In the genomic region with DNA sequence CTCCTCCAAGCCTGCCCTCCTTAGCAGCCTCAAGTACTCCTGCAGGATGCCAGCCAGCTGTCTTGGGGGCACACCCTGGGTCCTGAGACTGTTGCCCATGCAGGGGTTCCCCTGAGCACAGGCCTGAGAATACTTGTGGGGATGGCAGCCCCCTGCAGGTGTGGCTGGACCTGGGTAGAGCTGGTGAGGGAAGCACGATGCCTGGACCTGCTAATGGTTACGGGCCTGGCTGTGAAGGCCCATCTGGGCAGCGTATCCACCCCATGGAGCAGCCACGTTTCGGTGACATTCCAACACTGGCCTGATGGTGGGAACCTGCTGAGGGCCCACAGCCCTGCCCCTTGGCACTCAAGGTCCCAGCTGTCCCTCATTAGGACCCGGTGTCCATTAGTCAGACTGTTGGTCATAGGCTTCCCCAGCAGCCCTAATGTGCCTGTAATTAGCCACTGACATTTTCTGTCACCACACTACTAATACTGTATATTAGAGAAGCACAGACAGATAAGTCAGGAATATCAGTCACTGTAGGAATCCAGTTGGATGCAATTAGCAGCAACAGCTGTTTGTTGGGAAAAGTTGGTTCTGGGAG, we compare ENCODE assay signal across 23 cellular contexts. TPM values are rescaled to one million over a fixed set of nuclear protein-coding genes. Genes with fewer than 3 reads are reported as not detected.
DNase-seq lines count a peak whose midpoint lies in the region; ATAC-seq, FAIRE-seq and TF ChIP-seq lines count a peak whose summit lies in the region.
"Had no signal": no experiment of that assay in that cellular context is flagged by ENCODE, and none has a peak within 500 bp of the region (broad histone marks: within the 10 kb centered on the region; RNA-seq: fewer than 3 reads in every experiment).

No MANE protein-coding gene starts in this region.

- H3K27ac ChIP-seq in GM12878 (ENCODE audit: control insufficient read depth, insufficient read depth) (no peak overlapping the region), heart right ventricle (no peak overlapping the region)
- H3K27ac ChIP-seq: A549, PC-9 had no signal

- no peak overlapping the region for H2AFZ ChIP-seq in GM12878 (ENCODE audit: control insufficient read depth, low read depth, low read length)
- H2AFZ ChIP-seq: PC-9 had no signal

- no peak for TF ChIP-seq CTCF in AG10803 (conservative IDR thresholded peaks at IDR 0.05; ENCODE audit: low read length)
- no peak for TF ChIP-seq CTCF in GM12878 (IDR thresholded peaks at IDR 0.05 in 2 of 3, conservative IDR thresholded peaks at IDR 0.05 in 1 of 3; ENCODE audit: control insufficient read depth in 2 of 3, extremely low read depth in 1 of 3, insufficient read depth in 1 of 3, low read depth in 3 of 3, low read length in 3 of 3)
- no peak for TF ChIP-seq CTCF in heart right ventricle (IDR thresholded peaks at IDR 0.05)

- FAIRE-seq in GM12878 (lab: Jason Lieb, UNC) = no peak
- FAIRE-seq: A549, H1 had no signal

- ATAC-seq in GM12878 = no peak
- ATAC-seq in sciatic nerve = no peak
- no peak for ATAC-seq in HG02973 (IDR thresholded peaks at IDR 0.05; ENCODE audit: unreplicated experiment)
- ATAC-seq in heart right ventricle = no peak
- ATAC-seq: A549, HCT116 had no signal

- RAD21 ChIA-PET in GM12878 (lab: Charles Lee; ENCODE audit: unreplicated experiment) = interaction anchor here (1.3 kb wide), 2 partner anchors 86 to 212 kb away, joined by 3 to 4 read pairs; no protein-coding TSS in a partner anchor

- H3K27me3 ChIP-seq in GM12878 (replicated peaks in 1 of 2; ENCODE audit: control insufficient read depth in 2 of 2, insufficient read depth in 2 of 2, low read length in 1 of 2) (no peaks in the 10 kb centered on the region), heart right ventricle (no peaks in the 10 kb centered on the region)
- H3K27me3 ChIP-seq: BE2C, MG63 had no signal

- no peak overlapping the region for H3K4me2 ChIP-seq in GM12878 (ENCODE audit: control insufficient read depth, insufficient read depth)
- H3K4me2 ChIP-seq: A549, PC-9, SK-N-SH had no signal

- WGBS in GM12878 (ENCODE audit: insufficient coverage, insufficient replicate concordance, low lambda C conversion rate, missing lambda C conversion rate) = 90% methylated on average over 6 of the region's 6 CpGs
- 81 to 86% methylated on average over 6 of the region's 6 CpGs for WGBS in heart right ventricle, 2 donors

- SMC1A ChIA-PET in GM12878 (lab: Charles Lee; ENCODE audit: uncharacterized antibody, unreplicated experiment) = interaction anchor here (1.6 kb wide), 1 partner anchor 45 kb away, joined by 4 read pairs; no protein-coding TSS in a partner anchor

- H3K9me3 ChIP-seq in GM12878 (replicated peaks; ENCODE audit: control insufficient read depth, insufficient read depth, low read length) (no peaks in the 10 kb centered on the region), heart right ventricle (no peaks in the 10 kb centered on the region)
- H3K9me3 ChIP-seq: A549, BE2C, MG63, SK-N-SH had no signal

- no peak for TF ChIP-seq RAD21 in GM12878 (IDR thresholded peaks at IDR 0.05; ENCODE audit: insufficient read depth, low read depth, low read length)

- no TSS peak for BruUV-seq in GM12878 (replicated peaks; lab: Mats Ljungman, UMichigan)

- H3K36me3 ChIP-seq in GM12878 (ENCODE audit: control insufficient read depth in 2 of 2, insufficient read depth in 2 of 2, low read length in 1 of 2) (peaks cover 46 to 53% of the 10 kb centered on the region in 2 experiments), heart right ventricle (peaks cover 0 to 98% (median 40%) of the 10 kb centered on the region in 9 donors)

- intact Hi-C loops in GM12878 (cut with micrococcal nuclease; ENCODE audit: unreplicated experiment) (no loop called here), sciatic nerve (cut with DNase I) (no loop called here), heart right ventricle (cut with DNase I) (no loop called here)

- in situ Hi-C loops in GM12878 (cut with MboI) = no loop called here

- TF ChIP-seq POLR2A in GM15510 (IDR thresholded peaks at IDR 0.05; ENCODE audit: borderline replicate concordance, extremely low read depth, insufficient read length) (peak; percentile 10), GM12878 (IDR thresholded peaks at IDR 0.05; ENCODE audit: low read depth, low read length) (peak; percentile 31; the same call in 1 of the 2 replicates)

- no peaks in the 10 kb centered on the region for H3K79me2 ChIP-seq in GM12878 (ENCODE audit: control insufficient read depth, insufficient read depth, low read length)

- H3K4me1 ChIP-seq in GM12878 (ENCODE audit: control insufficient read depth, insufficient read depth, low read length) = no peaks in the 10 kb centered on the region; the same call in 1 of the 2 replicates
- peaks cover 0 to 45% (median 27%) of the 10 kb centered on the region in 9 donors for H3K4me1 ChIP-seq in heart right ventricle
- H3K4me1 ChIP-seq: A549 had no signal

- POLR2A ChIA-PET in GM12878 (lab: Charles Lee) = interaction anchor here (0.6 kb wide), 1 partner anchor 99 kb away, joined by 6 read pairs; no protein-coding TSS in a partner anchor

- no peak overlapping the region for H3K9ac ChIP-seq in GM12878 (ENCODE audit: control insufficient read depth, insufficient read depth, low read length)
- H3K9ac ChIP-seq: SK-N-SH had no signal

- no peak overlapping the region for H3K4me3 ChIP-seq in AG10803 (ENCODE audit: low read length)
- H3K4me3 ChIP-seq in GM12878 = no peak overlapping the region
- H3K4me3 ChIP-seq in heart right ventricle = no peak overlapping the region
- H3K4me3 ChIP-seq: A549, MG63, PC-9 had no signal

- TF ChIP-seq EP300 in GM12878 (IDR thresholded peaks at IDR 0.05; ENCODE audit: borderline replicate concordance in 1 of 2, control insufficient read depth in 1 of 2, low read depth in 2 of 2, low read length in 2 of 2) = no peak

- H4K20me1 ChIP-seq in GM12878 (ENCODE audit: control insufficient read depth, insufficient read depth) = no peaks in the 10 kb centered on the region

- CTCF ChIA-PET in GM12878 (lab: Yijun Ruan, JAX) = interaction anchor here (1.3 to 5.6 kb wide), 3 partner anchors 16 to 123 kb away, joined by 3 to 18 read pairs (median 4); no protein-coding TSS in a partner anchor

- DNase-seq in AG10803 (ENCODE audit: low read depth) = peak; percentile 4
- DNase-seq in GM12878 (ENCODE audit: low read depth, low spot score) = no peak
- DNase-seq in sciatic nerve (ENCODE audit: low spot score) = peak; percentile 39
- DNase-seq in NCI-H1417 treated with DMSO at 0.1 percent for 48 hours (lab: John Stamatoyannopoulos, UW) = no peak
- DNase-seq in heart right ventricle = no peak
- DNase-seq: BE2C, DMS 273 treated with DMSO at 0.1 percent for 48 hours, DMS79 treated with DMSO at 0.1 percent for 48 hours, MG63, NCI-H1436, NCI-H187 treated with DMSO at 0.1 percent for 48 hours, NCI-H2107, NCI-H510A treated with DMSO at 0.1 percent for 48 hours, NCI-H748 treated with DMSO at 0.1 percent for 48 hours, PC-9, RPMI8226, SIG-M5, SK-N-SH had no signal

RNA-seq across cellular contexts. Expression of gene CCDC167, which starts 20.3 kb away (rescaled TPM):
- 8.5 and 9.7 TPM in 2 replicates for total RNA-seq in GM12878 (2013; cell fraction: nucleolus; rRNA removed)
- total RNA-seq in GM12878 (2014; rRNA removed) = 92.6 and 102 TPM in 2 replicates
- 103 and 110 TPM in 2 replicates for total RNA-seq in GM12878 (2014; rRNA removed; fragmentation: Illumina TruSeq; extraction: Trizol)
- 70.8 and 74.9 TPM in 2 replicates for total RNA-seq in GM12878 (2021)
- polyA plus RNA-seq in GM12878 (2011; ENCODE audit: low read depth) = 76.2 TPM
- polyA plus RNA-seq in GM12878 (2011; rRNA removed) = 84.1 and 109 TPM in 2 replicates
- polyA plus RNA-seq in GM12878 (2011; cell fraction: cytosol; rRNA removed) = 165 and 304 TPM in 2 replicates
- polyA plus RNA-seq in GM12878 (2011; cell fraction: nucleus; rRNA removed) = 77.8 and 96.7 TPM in 2 replicates
- 92.0 and 93.8 TPM in 2 replicates for polyA plus RNA-seq in GM12878 (2012)
- 133 and 200 TPM in 2 replicates for polyA plus RNA-seq in GM12878 (2014; fragmentation: Illumina TruSeq; extraction: Trizol)
- 100 to 1,000 TPM; 323 to 380 TPM for polyA plus RNA-seq in GM12878 (2014; fragmentation: Nextera tagmentation; extraction: Ambion mirVana)
- 99.5 and 99.6 TPM in 2 replicates for polyA plus RNA-seq in GM12878 (2014; rRNA removed)
- 100 to 1,000 TPM; 165 to 180 TPM for polyA plus RNA-seq in GM12878 (2016; fragmentation: Nextera tagmentation; extraction: Ambion mirVana)
- 31.0 and 53.2 TPM in 2 replicates for polyA minus RNA-seq in GM12878 (2011; rRNA and poly(A)+ RNA removed)
- 21.2 and 21.5 TPM in 2 replicates for polyA minus RNA-seq in GM12878 (2011; cell fraction: cytosol; rRNA and poly(A)+ RNA removed)
- polyA minus RNA-seq in GM12878 (2011; cell fraction: nucleus; rRNA and poly(A)+ RNA removed) = 7.5 and 13.0 TPM in 2 replicates
- 10.4 TPM for total RNA-seq in sciatic nerve
- 10 to 100 TPM; 17.5 to 34.7 (median 24.1) TPM for total RNA-seq in heart right ventricle
- 100 to 1,000 TPM in 1 of 2 donors, 10 to 100 TPM in 1; 25.3 to 103 TPM for polyA plus RNA-seq in heart right ventricle

RNA-seq across cellular contexts. Expression of gene CMTR1, which starts 46.3 kb away (rescaled TPM):
- 109 and 111 TPM in 2 replicates for total RNA-seq in GM12878 (2013; cell fraction: nucleolus; rRNA removed)
- total RNA-seq in GM12878 (2014; rRNA removed) (46.2 and 53.1 TPM in 2 replicates), GM12878 (2014; rRNA removed; fragmentation: Illumina TruSeq; extraction: Trizol) (46.2 and 51.7 TPM in 2 replicates), GM12878 (2021) (55.9 and 56.6 TPM in 2 replicates), sciatic nerve (39.3 TPM), heart right ventricle (10 to 100 TPM; 22.6 to 37.0 (median 33.5) TPM)
- polyA plus RNA-seq in GM12878 (2011; ENCODE audit: low read depth) = 31.0 TPM
- polyA plus RNA-seq in GM12878 (2011; rRNA removed) (67.0 and 67.8 TPM in 2 replicates), GM12878 (2014; fragmentation: Illumina TruSeq; extraction: Trizol) (57.5 and 59.1 TPM in 2 replicates), GM12878 (2014; fragmentation: Nextera tagmentation; extraction: Ambion mirVana) (1 to 10 TPM; 2.7 to 3.5 TPM), GM12878 (2014; rRNA removed) (43.3 and 52.8 TPM in 2 replicates), GM12878 (2016; fragmentation: Nextera tagmentation; extraction: Ambion mirVana) (10 to 100 TPM; 31.9 to 34.2 TPM), heart right ventricle (10 to 100 TPM; 13.1 to 19.7 TPM)
- polyA plus RNA-seq in GM12878 (2011; cell fraction: cytosol; rRNA removed) = 57.0 and 58.5 TPM in 2 replicates
- 116 and 125 TPM in 2 replicates for polyA plus RNA-seq in GM12878 (2011; cell fraction: nucleus; rRNA removed)
- 44.7 and 48.1 TPM in 2 replicates for polyA plus RNA-seq in GM12878 (2012)
- polyA minus RNA-seq in GM12878 (2011; rRNA and poly(A)+ RNA removed) = 55.4 and 70.0 TPM in 2 replicates
- polyA minus RNA-seq in GM12878 (2011; cell fraction: cytosol; rRNA and poly(A)+ RNA removed) = 17.1 and 22.4 TPM in 2 replicates
- 26.4 and 35.6 TPM in 2 replicates for polyA minus RNA-seq in GM12878 (2011; cell fraction: nucleus; rRNA and poly(A)+ RNA removed)

Comparison
In these comparisons a context has a peak if more than half of its experiments do, and no peak if none do; other contexts are left out.
1. DNase-seq: peak in AG10803 (single experiment) and sciatic nerve (single experiment); none in GM12878 (single experiment), NCI-H1417 treated with DMSO at 0.1 percent for 48 hours (single experiment) and heart right ventricle (0 of 2).